9 cellular contexts compared by ENCODE assay signal in the genomic region with DNA sequence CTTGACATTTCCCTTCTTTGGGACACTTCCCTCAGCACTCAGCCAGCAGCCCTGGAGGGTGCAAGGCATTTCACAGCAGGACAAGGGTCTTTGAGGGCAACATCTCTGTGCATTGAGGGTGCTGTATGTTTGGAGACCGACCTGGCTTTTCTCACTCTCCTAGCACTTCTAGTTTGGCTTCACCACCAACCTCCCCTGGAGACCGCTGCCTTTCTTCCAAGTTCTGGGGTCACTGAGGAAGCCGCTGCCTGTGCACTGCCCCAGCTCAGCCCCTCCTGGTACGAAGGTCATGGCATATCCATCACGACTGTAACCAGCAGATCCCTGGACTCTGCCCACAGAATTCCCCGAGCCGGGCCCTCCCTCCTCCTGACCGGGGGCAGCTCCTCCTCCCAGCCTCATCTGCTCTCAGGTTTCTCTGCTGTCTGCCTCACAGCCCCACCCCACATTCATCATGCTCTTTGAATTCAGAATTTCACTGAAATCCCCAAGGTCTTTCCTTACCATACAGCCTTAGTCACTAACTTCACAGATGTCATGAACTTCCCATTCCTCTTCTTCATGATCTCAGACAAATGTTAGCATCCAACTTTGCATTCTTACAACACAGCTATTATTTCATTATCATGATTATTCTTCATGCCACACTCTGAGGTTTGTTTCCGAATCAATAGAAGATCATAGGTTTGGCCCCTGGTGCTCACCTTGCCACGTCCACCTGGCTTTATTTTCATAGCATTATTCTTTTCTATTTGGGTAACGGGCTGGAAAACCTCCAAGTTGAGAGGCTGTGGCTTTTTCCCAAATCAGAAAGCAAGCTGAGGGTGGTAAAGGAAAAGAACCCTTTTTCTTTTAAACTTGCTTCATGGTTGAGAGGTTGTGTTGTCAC.
A peak's percentile ranks its signal among the peaks of the same experiment; 100 is the strongest.
DNase-seq lines count a peak whose midpoint lies in the region; ATAC-seq, FAIRE-seq and TF ChIP-seq lines count a peak whose summit lies in the region.
"Had no signal": no experiment of that assay in that cellular context is flagged by ENCODE, and none has a peak within 500 bp of the region (broad histone marks: within the 10 kb centered on the region; RNA-seq: fewer than 3 reads in every experiment).

No MANE protein-coding gene starts in this region.

- H3K23ac ChIP-seq in H1 (ENCODE audit: insufficient read length): no peak overlapping the region

- H2AFZ ChIP-seq in H1 (ENCODE audit: low read length): no peak overlapping the region

- CTCF ChIA-PET in H1 (lab: Charles Lee; ENCODE audit: partially characterized antibody): interaction anchor here (0.9 kb wide), 1 partner anchor 383 kb away, joined by 3 read pairs; no protein-coding TSS in a partner anchor

- no peaks in the 10 kb centered on the region for H3K27me3 ChIP-seq in H1 (replicated peaks in 1 of 4; ENCODE audit: control insufficient read depth in 3 of 4, extremely low read depth in 1 of 4, insufficient read depth in 3 of 4, low read length in 3 of 4)

- TF ChIP-seq POLR2A in H1 (IDR thresholded peaks at IDR 0.05; ENCODE audit: control extremely low read depth in 1 of 2, low read depth in 2 of 2, low read length in 2 of 2): no peak

- no peaks in the 10 kb centered on the region for H3K9me3 ChIP-seq in H1 (ENCODE audit: insufficient read depth in 2 of 2, low read depth in 1 of 2, low read length in 1 of 2)

- H3K9ac ChIP-seq in H1 (replicated peaks in 1 of 4; ENCODE audit: extremely low read depth in 1 of 4, low read depth in 3 of 4, low read length in 3 of 4): no peak overlapping the region

- H3K27ac ChIP-seq in H1 (ENCODE audit: low read depth, low read length) (no peak overlapping the region), substantia nigra (ENCODE audit: low read depth, low read length, poor library complexity, severe bottlenecking) (no peak overlapping the region)

- peak; percentile 73 for DNase-seq in COLO668 (lab: John Stamatoyannopoulos, UW; ENCODE audit: unreplicated experiment)
- DNase-seq in NCI-H187 (lab: John Stamatoyannopoulos, UW): peak; percentile 23 to 35
- DNase-seq in H1 (ENCODE audit: low read depth in 1 of 2, low spot score in 2 of 2): no peak
- DNase-seq in mucosa of gallbladder (ENCODE audit: low spot score): peak; percentile 79
- DNase-seq in substantia nigra (lab: John Stamatoyannopoulos, UW): no peak
- DNase-seq in activated effector memory CD4-positive, alpha-beta T cell treated with Interleukin-2 at 50 U/mL for 16 hours: no peak
- DNase-seq: Karpas-422 had no signal

- TF ChIP-seq CTCF in H1 (IDR thresholded peaks at IDR 0.05; ENCODE audit: control extremely low read depth in 1 of 3, insufficient read depth in 1 of 3, low read depth in 1 of 3, low read length in 3 of 3): no peak

- H3K79me2 ChIP-seq in H1 (ENCODE audit: control insufficient read depth in 1 of 2, insufficient read depth in 2 of 2, low read length in 2 of 2): no peaks in the 10 kb centered on the region

- no peak overlapping the region for H3K56ac ChIP-seq in H1 (replicated peaks; ENCODE audit: insufficient read length, low read depth, low read length)

- H3K4ac ChIP-seq in H1 (replicated peaks; ENCODE audit: insufficient read length, low read depth, low read length): no peak overlapping the region

- H3K4me3 ChIP-seq in H1 (ENCODE audit: extremely low read depth in 1 of 4, insufficient read depth in 2 of 4, low read depth in 3 of 4, low read length in 4 of 4): no peak overlapping the region

- no peak overlapping the region for H3K14ac ChIP-seq in H1 (ENCODE audit: insufficient read length)

- no peak for TF ChIP-seq EP300 in H1 (IDR thresholded peaks at IDR 0.05; ENCODE audit: borderline replicate concordance in 1 of 2, low read depth in 2 of 2, low read length in 2 of 2)

- no peak overlapping the region for H2BK5ac ChIP-seq in H1 (ENCODE audit: low read depth, low read length)

- peak overlapping the region; percentile 55; the same call in 1 of the 2 replicates for H2AK5ac ChIP-seq in H1 (ENCODE audit: low read depth, low read length)

- peak overlapping the region; percentile 8 for H2BK120ac ChIP-seq in H1 (replicated peaks; ENCODE audit: low read depth, low read length)

- no peak for TF ChIP-seq RAD21 in H1 (IDR thresholded peaks at IDR 0.05 in 1 of 2, conservative IDR thresholded peaks at IDR 0.05 in 1 of 2; ENCODE audit: low read depth in 2 of 2, low read length in 2 of 2)

- H3K18ac ChIP-seq in H1 (ENCODE audit: extremely low read depth, low read length): no peak overlapping the region

- H4K91ac ChIP-seq in H1 (replicated peaks; ENCODE audit: insufficient read length, low read length): peak overlapping the region; percentile 87

- H4K20me1 ChIP-seq in H1 (replicated peaks in 1 of 2; ENCODE audit: control insufficient read depth in 1 of 2, insufficient read depth in 2 of 2, low read length in 2 of 2): no peaks in the 10 kb centered on the region

- H4K8ac ChIP-seq in H1 (ENCODE audit: extremely low read depth, insufficient read depth, low read length): no peak overlapping the region

- FAIRE-seq in H1 (lab: Jason Lieb, UNC): no peak

- no peak overlapping the region for H2BK15ac ChIP-seq in H1 (ENCODE audit: low read length)

- H3K79me1 ChIP-seq in H1 (ENCODE audit: low read depth, low read length): no peaks in the 10 kb centered on the region

- H3K23me2 ChIP-seq in H1 (ENCODE audit: low read depth, low read length): no peaks in the 10 kb centered on the region

- peaks cover 0 to 17% (median 3%) of the 10 kb centered on the region in 4 experiments; a peak in 3 of 7 replicates for H3K4me1 ChIP-seq in H1 (replicated peaks in 1 of 4; ENCODE audit: control insufficient read depth in 3 of 4, insufficient read depth in 4 of 4, low read length in 3 of 4)

- no peak overlapping the region for H2BK12ac ChIP-seq in H1 (ENCODE audit: low read depth, low read length)

- H4K5ac ChIP-seq in H1 (ENCODE audit: insufficient read length, low read depth, low read length): peak overlapping the region; percentile 6

- POLR2A ChIA-PET in H1 (lab: Charles Lee; ENCODE audit: partially characterized antibody): no interaction called here

- H2BK20ac ChIP-seq in H1 (ENCODE audit: low read length): no peak overlapping the region

- H3K36me3 ChIP-seq in H1 (ENCODE audit: control insufficient read depth in 2 of 4, insufficient read depth in 4 of 4, low read length in 3 of 4): no peaks in the 10 kb centered on the region

- no peak overlapping the region for H3K4me2 ChIP-seq in H1 (ENCODE audit: insufficient read depth in 1 of 2, low read depth in 2 of 2, low read length in 2 of 2)

- WGBS in H1 (ENCODE audit: extremely low coverage in 1 of 2, insufficient coverage in 1 of 2, insufficient read length in 1 of 2, insufficient replicate concordance in 2 of 2, low coverage in 1 of 2, low lambda C conversion rate in 2 of 2, missing lambda C conversion rate in 1 of 2), 2 experiments: 91% methylated on average over 11 of the region's 11 CpGs; no CpG with 5 or more reads in 1 of the 2 experiments

- no peak for ATAC-seq in HG02759 (IDR thresholded peaks at IDR 0.05; ENCODE audit: unreplicated experiment)
- ATAC-seq in GM18907 (IDR thresholded peaks at IDR 0.05; ENCODE audit: unreplicated experiment): no peak

TF ChIP-seq in H1, 55 proteins besides CTCF, POLR2A, EP300 and RAD21:
- TF ChIP-seq RBBP5 (IDR thresholded peaks at IDR 0.05; ENCODE audit: borderline replicate concordance, low read depth, low read length) (no peak), CBX5 (IDR thresholded peaks at IDR 0.05; ENCODE audit: low read depth, low read length) (no peak), SIN3A (conservative IDR thresholded peaks at IDR 0.05 in 1 of 2, IDR thresholded peaks at IDR 0.05 in 1 of 2; ENCODE audit: low read depth in 1 of 2, low read length in 2 of 2) (no peak), CTBP2 (IDR thresholded peaks at IDR 0.05; ENCODE audit: borderline replicate concordance, insufficient read depth, insufficient read length, low read length) (no peak)

Comparison
In these comparisons a context has a peak if more than half of its experiments do, and no peak if none do; other contexts are left out.
1. DNase-seq: peak in COLO668 (single experiment), NCI-H187 (2 of 2) and mucosa of gallbladder (single experiment); none in H1 (0 of 2), substantia nigra (0 of 49) and activated effector memory CD4-positive, alpha-beta T cell treated with Interleukin-2 at 50 U/mL for 16 hours (single experiment).